ENCODE assay signal across 28 cellular contexts in the genomic region with DNA sequence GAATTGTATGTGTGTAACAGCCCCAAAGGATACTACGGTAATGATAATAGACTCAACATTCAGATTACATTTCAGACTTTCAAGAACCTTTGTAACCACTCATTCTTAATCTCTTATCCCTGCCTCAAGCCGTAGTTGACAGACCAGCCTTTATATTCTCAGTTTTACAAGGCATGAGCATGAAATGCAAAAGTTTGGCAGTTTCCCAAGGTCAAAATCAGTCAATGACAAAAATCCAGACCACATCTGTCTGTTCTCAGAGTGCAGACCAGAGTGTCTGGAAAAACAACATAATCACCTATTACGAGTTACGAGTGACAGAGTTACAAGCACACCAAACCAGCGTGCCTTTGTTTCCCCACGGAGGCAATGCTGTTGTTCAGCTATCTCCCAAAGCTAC.
"Had no signal": no experiment of that assay in that cellular context is flagged by ENCODE, and none has a peak within 500 bp of the region (broad histone marks: within the 10 kb centered on the region; RNA-seq: fewer than 3 reads in every experiment).

No MANE protein-coding gene starts in this region.

- H3K4me3 Mint-ChIP-seq: immature natural killer cell; natural killer cell; nephron progenitor cell; neural progenitor cell; stimulated activated naive CD8-positive, alpha-beta T cell treated with anti-CD3 and anti-CD28 coated beads, Interleukin-15, Interleukin-2, amounts not matched to agents 100 ng/mL and 50 ng/mL, for 24 hours had no signal

- H3K4me1 ChIP-seq: left lung, lower lobe of right lung, parathyroid adenoma, right atrium auricular region, right lobe of liver, suprapubic skin, tibial artery, upper lobe of right lung had no signal

- H3K9me3 ChIP-seq: left lung, lower lobe of right lung, neutrophil, right atrium auricular region, right lobe of liver, suprapubic skin, thoracic aorta, tibial artery, upper lobe of right lung had no signal

- H3K36me3 ChIP-seq: neural progenitor cell, neutrophil, right atrium auricular region, right lobe of liver, suprapubic skin, thoracic aorta, upper lobe of right lung had no signal

- H3K27me3 Mint-ChIP-seq: progenitor cell of endocrine pancreas; stimulated activated naive CD8-positive, alpha-beta T cell treated with anti-CD3 and anti-CD28 coated beads, Interleukin-15, Interleukin-2, amounts not matched to agents 100 ng/mL and 50 ng/mL, for 24 hours had no signal

- ATAC-seq: left colon, left lung, lower lobe of right lung, natural killer cell, right lobe of liver, upper lobe of right lung had no signal

- DNase-seq: hypothalamus; immature natural killer cell; kidney; left colon; left lung; lower lobe of right lung; mammary epithelial cell; mesenchymal stem cell; natural killer cell; nephron progenitor cell; occipital lobe; right lobe of liver; stimulated activated CD4-positive, alpha-beta T cell treated with anti-CD3 and anti-CD28 coated beads, Interleukin-12 subunit alpha, Interleukin-12 subunit beta, amount 100 ng/mL, for 4 hours; stimulated activated CD4-positive, alpha-beta T cell treated with anti-CD3 and anti-CD28 coated beads, Interleukin-15, amount 100 ng/mL, for 24 hours; stimulated activated CD4-positive, alpha-beta T cell treated with anti-CD3 and anti-CD28 coated beads, Interleukin-2, amount 100 ng/mL, for 24 hours; stimulated activated CD4-positive, alpha-beta T cell treated with anti-CD3 and anti-CD28 coated beads, Interleukin-4, amount 100 ng/mL, for 1 hour; stimulated activated naive CD4-positive, alpha-beta T cell; tibial artery; trophoblast cell; upper lobe of right lung had no signal

- H3K27ac Mint-ChIP-seq: immature natural killer cell; natural killer cell; nephron progenitor cell; neural progenitor cell; progenitor cell of endocrine pancreas; stimulated activated naive CD8-positive, alpha-beta T cell treated with anti-CD3 and anti-CD28 coated beads, Interleukin-15, Interleukin-2, amounts not matched to agents 100 ng/mL and 50 ng/mL, for 24 hours had no signal

- H3K9me3 Mint-ChIP-seq: immature natural killer cell, natural killer cell, nephron progenitor cell had no signal

- H3K4me1 Mint-ChIP-seq: immature natural killer cell had no signal

- H3K27me3 ChIP-seq: left lung, neural progenitor cell, neutrophil, right atrium auricular region, right lobe of liver, suprapubic skin, tibial artery, upper lobe of right lung had no signal

- H3K4me3 ChIP-seq: left lung, lower lobe of right lung, neural progenitor cell, right atrium auricular region, right lobe of liver, suprapubic skin, thoracic aorta, tibial artery, upper lobe of right lung had no signal
